ENCODE assay signal across 8 cellular contexts in genomic region chr19:29715695-29716581, GRCh38. TPM values are rescaled to one million over a fixed set of nuclear protein-coding genes. Genes with fewer than 3 reads are reported as not detected.
A peak's percentile ranks its signal among the peaks of the same experiment; 100 is the strongest.
DNase-seq lines count a peak whose midpoint lies in the region; ATAC-seq and TF ChIP-seq lines count a peak whose summit lies in the region.

No MANE protein-coding gene starts in this region.

- H3K36me3 Mint-ChIP-seq in activated T-helper 1 cell treated with anti-CD3 and anti-CD28 coated beads, Interleukin-12 subunit alpha, Interleukin-12 subunit beta, Interleukin-2, Interleukin-4 antibody, amounts not matched to agents 30 ng/mL and 10 ng/mL and 1 ng/mL, durations not matched to agents 14 hours and 24 hours and 36 hours (ENCODE audit: low read depth) = peaks cover 21% of the 10 kb centered on the region

- peak overlapping the region; percentile 91 for H3K27ac ChIP-seq in left ventricle myocardium inferior (replicated peaks)

- H3K27me3 Mint-ChIP-seq in activated T-helper 1 cell treated with anti-CD3 and anti-CD28 coated beads, Interleukin-12 subunit alpha, Interleukin-12 subunit beta, Interleukin-2, Interleukin-4 antibody, amounts not matched to agents 30 ng/mL and 10 ng/mL and 1 ng/mL, durations not matched to agents 14 hours and 24 hours and 36 hours (ENCODE audit: insufficient read depth) = peaks cover 2% of the 10 kb centered on the region

- intact Hi-C loops in activated T-helper 1 cell treated with anti-CD3 and anti-CD28 coated beads, Interleukin-12 subunit alpha, Interleukin-12 subunit beta, Interleukin-2, Interleukin-4 antibody, amounts not matched to agents 30 ng/mL and 10 ng/mL and 1 ng/mL, durations not matched to agents 14 hours and 24 hours and 36 hours (cut with micrococcal nuclease) = loop anchor here (1.0 to 5.0 kb wide), 6 partner anchors 22 to 226 kb away; partner anchors contain the start of genes PLEKHF1, POP4 and URI1
- intact Hi-C loops in left ventricle myocardium inferior (cut with micrococcal nuclease) = loop anchor here (2.0 kb wide), 1 partner anchor 105 kb away; no protein-coding TSS in a partner anchor

- peak overlapping the region; percentile 93 for H3K4me2 ChIP-seq in skeletal muscle satellite cell (ENCODE audit: low read length)

- H3K4me1 Mint-ChIP-seq in activated T-helper 1 cell treated with anti-CD3 and anti-CD28 coated beads, Interleukin-12 subunit alpha, Interleukin-12 subunit beta, Interleukin-2, Interleukin-4 antibody, amounts not matched to agents 30 ng/mL and 10 ng/mL and 1 ng/mL, durations not matched to agents 14 hours and 24 hours and 36 hours (ENCODE audit: low read depth) = peaks cover 49% of the 10 kb centered on the region

- H3K36me3 ChIP-seq in left ventricle myocardium inferior (no peaks in the 10 kb centered on the region), skeletal muscle satellite cell (ENCODE audit: insufficient read depth, low read length) (no peaks in the 10 kb centered on the region)

- peaks cover 56% of the 10 kb centered on the region for H3K4me1 ChIP-seq in left ventricle myocardium inferior
- H3K4me1 ChIP-seq in skeletal muscle satellite cell (ENCODE audit: control insufficient read depth, insufficient read depth, low read length) = peaks cover 20% of the 10 kb centered on the region

- peak overlapping the region; percentile 94 for H3K4me3 Mint-ChIP-seq in activated T-helper 1 cell treated with anti-CD3 and anti-CD28 coated beads, Interleukin-12 subunit alpha, Interleukin-12 subunit beta, Interleukin-2, Interleukin-4 antibody, amounts not matched to agents 30 ng/mL and 10 ng/mL and 1 ng/mL, durations not matched to agents 14 hours and 24 hours and 36 hours

- H3K27me3 ChIP-seq in left ventricle myocardium inferior (ENCODE audit: low read depth) = no peaks in the 10 kb centered on the region
- H3K27me3 ChIP-seq in skeletal muscle satellite cell (ENCODE audit: control insufficient read depth, insufficient read depth, low read length) = no peaks in the 10 kb centered on the region

- ATAC-seq in HG03280 (IDR thresholded peaks at IDR 0.05; ENCODE audit: unreplicated experiment) = peak; percentile 10

- peak overlapping the region; percentile 98 for H3K27ac Mint-ChIP-seq in activated T-helper 1 cell treated with anti-CD3 and anti-CD28 coated beads, Interleukin-12 subunit alpha, Interleukin-12 subunit beta, Interleukin-2, Interleukin-4 antibody, amounts not matched to agents 30 ng/mL and 10 ng/mL and 1 ng/mL, durations not matched to agents 14 hours and 24 hours and 36 hours

- peak; percentile 3 for DNase-seq in NCI-H1694 treated with DMSO at 0.1 percent for 48 hours (lab: John Stamatoyannopoulos, UW)
- no peak for DNase-seq in NCI-H1694 (lab: John Stamatoyannopoulos, UW)
- DNase-seq in activated T-helper 1 cell treated with anti-CD3 and anti-CD28 coated beads, Interleukin-12 subunit alpha, Interleukin-12 subunit beta, Interleukin-2, Interleukin-4 antibody, amounts not matched to agents 30 ng/mL and 10 ng/mL and 1 ng/mL, durations not matched to agents 14 hours and 24 hours and 36 hours (ENCODE audit: low spot score) = no peak
- DNase-seq in left ventricle myocardium inferior = no peak
- DNase-seq in globus pallidus (ENCODE audit: low spot score) = no peak
- DNase-seq in HPDE6-E6E7 (ENCODE audit: extremely low spot score) = no peak

- peak overlapping the region; percentile 98 for H3K9ac ChIP-seq in skeletal muscle satellite cell (ENCODE audit: low read depth, low read length)

- H3K9me3 ChIP-seq in left ventricle myocardium inferior (replicated peaks) (no peaks in the 10 kb centered on the region), skeletal muscle satellite cell (replicated peaks; ENCODE audit: low read length) (no peaks in the 10 kb centered on the region)

- H3K9me3 Mint-ChIP-seq in activated T-helper 1 cell treated with anti-CD3 and anti-CD28 coated beads, Interleukin-12 subunit alpha, Interleukin-12 subunit beta, Interleukin-2, Interleukin-4 antibody, amounts not matched to agents 30 ng/mL and 10 ng/mL and 1 ng/mL, durations not matched to agents 14 hours and 24 hours and 36 hours = no peaks in the 10 kb centered on the region

- H3K4me3 ChIP-seq in left ventricle myocardium inferior = peak overlapping the region; percentile 92
- peak overlapping the region; percentile 80 for H3K4me3 ChIP-seq in skeletal muscle satellite cell (ENCODE audit: low read length)

- no peak for TF ChIP-seq CTCF in left ventricle myocardium inferior (IDR thresholded peaks at IDR 0.05; ENCODE audit: borderline replicate concordance)

RNA-seq across cellular contexts. Expression of gene C19orf12, which starts 0.9 kb away (rescaled TPM):
- total RNA-seq in activated T-helper 1 cell treated with anti-CD3 and anti-CD28 coated beads, Interleukin-12 subunit alpha, Interleukin-12 subunit beta, Interleukin-2, Interleukin-4 antibody, amounts not matched to agents 30 ng/mL and 10 ng/mL and 1 ng/mL, durations not matched to agents 14 hours and 24 hours and 36 hours = 47.9 and 50.2 TPM in 2 replicates
- total RNA-seq in left ventricle myocardium inferior = 48.6 TPM
- 19.9 and 21.8 TPM in 2 replicates for total RNA-seq in skeletal muscle satellite cell (2012; rRNA removed)

RNA-seq across cellular contexts. Expression of gene PLEKHF1, which starts 50.7 kb away (rescaled TPM):
- 30.9 and 35.0 TPM in 2 replicates for total RNA-seq in activated T-helper 1 cell treated with anti-CD3 and anti-CD28 coated beads, Interleukin-12 subunit alpha, Interleukin-12 subunit beta, Interleukin-2, Interleukin-4 antibody, amounts not matched to agents 30 ng/mL and 10 ng/mL and 1 ng/mL, durations not matched to agents 14 hours and 24 hours and 36 hours
- 27.8 TPM for total RNA-seq in left ventricle myocardium inferior
- 17.5 and 23.1 TPM in 2 replicates for total RNA-seq in skeletal muscle satellite cell (2012; rRNA removed)
